8 cellular contexts compared by ENCODE assay signal in the genomic region with DNA sequence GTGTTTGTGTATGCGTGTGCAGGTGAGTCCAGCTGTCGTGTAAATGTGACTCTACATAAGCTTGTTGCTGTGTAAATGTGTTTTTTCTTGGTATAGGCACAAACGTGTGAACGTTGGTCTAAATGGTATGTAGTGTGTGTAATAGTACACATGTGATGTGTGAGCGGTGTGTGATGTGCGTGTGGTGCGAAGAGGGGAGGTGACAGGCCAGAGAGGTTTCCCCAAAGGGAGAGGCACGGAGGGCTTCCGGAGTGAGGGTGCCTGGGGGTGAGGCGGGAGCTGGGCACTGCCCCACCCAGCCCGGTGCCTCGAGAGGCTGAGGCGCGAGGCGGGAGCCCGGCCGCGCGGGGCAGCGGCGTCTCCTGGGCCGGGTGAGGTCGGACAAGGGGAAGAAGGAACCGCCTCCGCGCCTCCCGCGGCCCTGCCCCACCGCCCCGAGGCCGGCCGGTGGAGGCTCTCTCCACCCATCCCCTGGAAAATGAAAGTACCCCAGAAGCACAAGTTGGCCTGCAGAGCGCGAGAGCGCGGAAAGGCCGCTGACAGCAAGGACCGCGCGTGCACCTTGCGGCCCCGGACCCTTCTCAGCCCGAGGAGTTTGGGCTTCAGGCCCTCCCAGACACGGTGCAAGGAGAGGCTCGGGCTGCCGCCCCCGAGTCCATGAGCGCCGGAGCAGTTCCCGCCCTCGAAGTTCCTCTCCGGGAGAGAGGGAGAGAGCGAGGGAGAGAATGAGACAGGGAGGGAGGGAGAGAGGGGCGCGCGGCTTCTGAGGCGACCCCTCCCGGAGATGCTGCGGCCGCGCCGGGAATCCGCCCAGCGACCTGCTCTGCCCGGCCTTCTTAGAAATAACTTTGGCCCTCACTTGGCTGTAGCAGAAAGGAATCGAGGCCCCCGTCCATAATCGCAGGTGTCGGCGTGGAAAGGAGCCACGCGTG. TPM values are rescaled to one million over a fixed set of nuclear protein-coding genes. Genes with fewer than 3 reads are reported as not detected.
DNase-seq lines count a peak whose midpoint lies in the region; ATAC-seq and TF ChIP-seq lines count a peak whose summit lies in the region.

No MANE protein-coding gene starts in this region.

- H3K4me1 Mint-ChIP-seq in MCF 10A (ENCODE audit: insufficient read depth, unreplicated experiment), result peaks cover 24% of the 10 kb centered on the region
- H3K4me1 Mint-ChIP-seq in stimulated activated naive CD8-positive, alpha-beta T cell treated with anti-CD3 and anti-CD28 coated beads, Interleukin-15, amount 100 ng/mL, for 72 hours, result peaks cover 69% of the 10 kb centered on the region

- CTCF ChIA-PET in MCF 10A (lab: Yijun Ruan, JAX), result interaction anchor here (0.6 to 1.0 kb wide), 4 partner anchors 137 to 966 kb away, joined by 3 to 7 read pairs (median 4); no protein-coding TSS in a partner anchor

- H3K27ac Mint-ChIP-seq in MCF 10A (ENCODE audit: low read depth, unreplicated experiment), result no peak overlapping the region
- peak overlapping the region in 1 of 2 donors; percentile 81 for H3K27ac Mint-ChIP-seq in stimulated activated naive CD8-positive, alpha-beta T cell treated with anti-CD3 and anti-CD28 coated beads, Interleukin-15, amount 100 ng/mL, for 72 hours

- POLR2A ChIA-PET in MCF 10A (lab: Yijun Ruan, JAX), result no interaction called here

- BruUV-seq in MCF 10A (replicated peaks; lab: Mats Ljungman, UMichigan), result no TSS peak

- H3K27me3 Mint-ChIP-seq in MCF 10A (ENCODE audit: insufficient read depth, unreplicated experiment), result peaks cover 11% of the 10 kb centered on the region
- H3K27me3 Mint-ChIP-seq in stimulated activated naive CD8-positive, alpha-beta T cell treated with anti-CD3 and anti-CD28 coated beads, Interleukin-15, amount 100 ng/mL, for 72 hours, result peaks cover 95% of the 10 kb centered on the region

- H3K36me3 Mint-ChIP-seq in MCF 10A (ENCODE audit: insufficient read depth, unreplicated experiment), result no peaks in the 10 kb centered on the region

- no peaks in the 10 kb centered on the region for H3K9me3 Mint-ChIP-seq in MCF 10A (ENCODE audit: unreplicated experiment)
- H3K9me3 Mint-ChIP-seq in stimulated activated naive CD8-positive, alpha-beta T cell treated with anti-CD3 and anti-CD28 coated beads, Interleukin-15, amount 100 ng/mL, for 72 hours, result no peaks in the 10 kb centered on the region

- intact Hi-C loops in MCF 10A (cut with micrococcal nuclease), result no loop called here

- no peak for TF ChIP-seq CTCF in MCF 10A (IDR thresholded peaks at IDR 0.05; ENCODE audit: unreplicated experiment)

- peak; percentile 38 for DNase-seq in stimulated activated CD4-positive, alpha-beta T cell treated with anti-CD3 and anti-CD28 coated beads, Interleukin-15, amount 100 ng/mL, for 24 hours
- no peak for DNase-seq in stimulated activated CD4-positive, alpha-beta T cell treated with anti-CD3 and anti-CD28 coated beads, Interleukin-1b, Interleukin-23, amount 100 ng/mL, for 48 hours
- DNase-seq in NOMO-1 (lab: John Stamatoyannopoulos, UW; ENCODE audit: unreplicated experiment in 2 of 2) (peak; percentile 21 to 45), MCF 10A (ENCODE audit: unreplicated experiment) (no peak), kidney tubule cell (ENCODE audit: low spot score) (peak; percentile 26), anterior cingulate cortex (lab: John Stamatoyannopoulos, UW) (no peak)
- DNase-seq in stimulated activated naive CD8-positive, alpha-beta T cell treated with anti-CD3 and anti-CD28 coated beads, Interleukin-15, amount 100 ng/mL, for 72 hours, result peak; percentile 41 to 44

- peak overlapping the region; percentile 59 for H3K4me3 Mint-ChIP-seq in MCF 10A (ENCODE audit: unreplicated experiment)
- H3K4me3 Mint-ChIP-seq in stimulated activated naive CD8-positive, alpha-beta T cell treated with anti-CD3 and anti-CD28 coated beads, Interleukin-15, amount 100 ng/mL, for 72 hours, result peak overlapping the region; percentile 79 to 95

- peak; percentile 62 for ATAC-seq in stimulated activated naive CD8-positive, alpha-beta T cell treated with anti-CD3 and anti-CD28 coated beads, Interleukin-15, amount 100 ng/mL, for 72 hours
- no peak for ATAC-seq in HG03139 (IDR thresholded peaks at IDR 0.05; ENCODE audit: unreplicated experiment)

RNA-seq across cellular contexts. Expression of gene OSTM1, which starts 43.2 kb away (rescaled TPM):
- total RNA-seq in MCF 10A (2022), result 35.5 and 71.8 TPM in 2 replicates

RNA-seq across cellular contexts. Expression of gene NR2E1, which starts 48.1 kb away (rescaled TPM):
- total RNA-seq in MCF 10A (2022), result not detected in 2 replicates

Comparison
In these comparisons a context has a peak if more than half of its experiments do, and no peak if none do; other contexts are left out.
1. DNase-seq: peak in stimulated activated CD4-positive, alpha-beta T cell treated with anti-CD3 and anti-CD28 coated beads, Interleukin-15, amount 100 ng/mL, for 24 hours (single experiment), NOMO-1 (2 of 2), kidney tubule cell (single experiment) and stimulated activated naive CD8-positive, alpha-beta T cell treated with anti-CD3 and anti-CD28 coated beads, Interleukin-15, amount 100 ng/mL, for 72 hours (2 of 2); none in stimulated activated CD4-positive, alpha-beta T cell treated with anti-CD3 and anti-CD28 coated beads, Interleukin-1b, Interleukin-23, amount 100 ng/mL, for 48 hours (single experiment), MCF 10A (single experiment) and anterior cingulate cortex (0 of 58).